Comparison of ENCODE assay signal across 20 cellular contexts in genomic region chr1:209229494-209230059, GRCh38.
A peak's percentile ranks its signal among the peaks of the same experiment; 100 is the strongest.
DNase-seq lines count a peak whose midpoint lies in the region; ATAC-seq, FAIRE-seq and TF ChIP-seq lines count a peak whose summit lies in the region.
"Had no signal": no experiment of that assay in that cellular context is flagged by ENCODE, and none has a peak within 500 bp of the region (broad histone marks: within the 10 kb centered on the region; RNA-seq: fewer than 3 reads in every experiment).

No MANE protein-coding gene starts in this region.

- H3K27me3 ChIP-seq in HepG2 (ENCODE audit: control insufficient read depth in 1 of 2, insufficient read depth in 2 of 2, low read length in 2 of 2) = no peaks in the 10 kb centered on the region
- H3K27me3 ChIP-seq in right lobe of liver = peaks cover 0 to 4% of the 10 kb centered on the region in 2 donors

- H3K4me3 ChIP-seq in HepG2 (replicated peaks in 1 of 3; ENCODE audit: insufficient read depth in 1 of 3, low read depth in 2 of 3, low read length in 3 of 3) = no peak overlapping the region
- H3K4me3 ChIP-seq in right lobe of liver = no peak overlapping the region
- H3K4me3 ChIP-seq: GM12878, GM23338, SK-N-MC had no signal

- in situ Hi-C loops in HepG2 (cut with HindIII; ENCODE audit: extremely low pct_ligation_motif_present, low pct_unique_long_range_greater_than_20kb) = no loop called here

- TF ChIP-seq EP300 in HepG2 (IDR thresholded peaks at IDR 0.05; ENCODE audit: low read depth in 2 of 2, low read length in 2 of 2) = no peak
- no peak for TF ChIP-seq EP300 in HepG2 (CRISPR knock-in tag; IDR thresholded peaks at IDR 0.05; ENCODE audit: borderline replicate concordance)

- H3K27ac Mint-ChIP-seq in type B pancreatic cell (peak overlapping the region; percentile 24), T-helper 17 cell (no peak overlapping the region)
- H3K27ac Mint-ChIP-seq: B cell; CD4-positive, CD25-positive, alpha-beta regulatory T cell; GM23338 had no signal

- H3K27ac ChIP-seq in HepG2 (ENCODE audit: extremely low read length, insufficient read depth, low read length) (no peak overlapping the region), right lobe of liver (no peak overlapping the region), epithelial cell of prostate (peak overlapping the region; percentile 45)
- H3K27ac ChIP-seq: SK-N-MC had no signal

- H3K36me3 Mint-ChIP-seq in type B pancreatic cell = peaks cover 4% of the 10 kb centered on the region
- peaks cover 2% of the 10 kb centered on the region for H3K36me3 Mint-ChIP-seq in T-helper 17 cell (ENCODE audit: low read depth)
- H3K36me3 Mint-ChIP-seq: CD4-positive, CD25-positive, alpha-beta regulatory T cell had no signal

- WGBS in HepG2 (ENCODE audit: low lambda C conversion rate) = 3% methylated on average over 3 of the region's 3 CpGs
- WGBS in right lobe of liver (ENCODE audit: insufficient coverage, low coverage, low lambda C conversion rate, missing lambda C conversion rate) = 58% methylated on average over 3 of the region's 3 CpGs

- H3K9ac ChIP-seq in HepG2 (ENCODE audit: insufficient read depth, low read depth, low read length) = no peak overlapping the region

- FAIRE-seq in HepG2 (lab: Jason Lieb, UNC) = no peak
- FAIRE-seq: GM12878 had no signal

- POLR2A ChIA-PET in HepG2 (lab: Yijun Ruan, JAX) = no interaction called here

- BruUV-seq in HepG2 (replicated peaks; lab: Mats Ljungman, UMichigan) = no TSS peak

- intact Hi-C loops in HepG2 (cut with micrococcal nuclease; ENCODE audit: unreplicated experiment) (no loop called here), right lobe of liver (cut with DNase I) (no loop called here)

- H3K27me3 Mint-ChIP-seq in type B pancreatic cell (no peaks in the 10 kb centered on the region), T-helper 17 cell (peaks cover 19% of the 10 kb centered on the region)
- H3K27me3 Mint-ChIP-seq: CD4-positive, CD25-positive, alpha-beta regulatory T cell had no signal

- H3K4me1 Mint-ChIP-seq in type B pancreatic cell (ENCODE audit: unreplicated experiment) (no peaks in the 10 kb centered on the region), T-helper 17 cell (no peaks in the 10 kb centered on the region)
- H3K4me1 Mint-ChIP-seq: B cell; CD4-positive, CD25-positive, alpha-beta regulatory T cell had no signal

- DNase-seq in HepG2 (ENCODE audit: low spot score) = no peak
- DNase-seq in right lobe of liver = no peak
- peak; percentile 34 for DNase-seq in NCI-H2171 (lab: John Stamatoyannopoulos, UW)
- DNase-seq in epithelial cell of prostate (ENCODE audit: low read depth, low spot score) = peak; percentile 86
- DNase-seq in type B pancreatic cell (ENCODE audit: extremely low spot score, unreplicated experiment) = no peak
- DNase-seq in germinal center (ENCODE audit: low spot score) = no peak
- no peak for DNase-seq in amniotic stem cell (lab: John Stamatoyannopoulos, UW)
- no peak for DNase-seq in T-helper 17 cell
- DNase-seq: CD4-positive, CD25-positive, alpha-beta regulatory T cell; GDM1; MM.1S; NCI-H1092 treated with DMSO at 0.1 percent for 48 hours; NCI-H187 treated with DMSO at 0.1 percent for 48 hours; NCI-H524 treated with DMSO at 0.1 percent for 48 hours; Right ventricle myocardium superior had no signal

- CTCF ChIA-PET in HepG2 (lab: Yijun Ruan, JAX; ENCODE audit: low intra/inter-chr PET ratio, low total read pairs) = no interaction called here

- no peaks in the 10 kb centered on the region for H3K36me3 ChIP-seq in HepG2 (replicated peaks in 1 of 2; ENCODE audit: control insufficient read depth in 1 of 2, insufficient read depth in 2 of 2, low read length in 2 of 2)
- no peaks in the 10 kb centered on the region for H3K36me3 ChIP-seq in right lobe of liver

- no peak for TF ChIP-seq POLR2A in HepG2 (IDR thresholded peaks at IDR 0.05; ENCODE audit: insufficient read depth in 1 of 2, low read depth in 2 of 2, low read length in 2 of 2)
- TF ChIP-seq POLR2A in right lobe of liver (IDR thresholded peaks at IDR 0.05) = no peak

- H3K9me3 ChIP-seq in HepG2 (ENCODE audit: low read length) = peaks cover 19% of the 10 kb centered on the region; the same call in 1 of the 2 replicates
- H3K9me3 ChIP-seq in right lobe of liver = no peaks in the 10 kb centered on the region
- no peaks in the 10 kb centered on the region for H3K9me3 ChIP-seq in T-helper 17 cell (ENCODE audit: control insufficient read depth, low read length, poor library complexity, severe bottlenecking)

- H2AFZ ChIP-seq in HepG2 (ENCODE audit: low read length) = no peak overlapping the region
- H2AFZ ChIP-seq: GM23338 had no signal

- H3K79me2 ChIP-seq in HepG2 (ENCODE audit: insufficient read depth, low read length) = no peaks in the 10 kb centered on the region

- H3K4me1 ChIP-seq in HepG2 (ENCODE audit: insufficient read depth, low read length) (no peaks in the 10 kb centered on the region), right lobe of liver (no peaks in the 10 kb centered on the region)

- no peak for TF ChIP-seq RAD21 in HepG2 (CRISPR knock-in tag; IDR thresholded peaks at IDR 0.05)

- no peak overlapping the region for H3K4me2 ChIP-seq in HepG2 (ENCODE audit: low read depth, low read length)
- H3K4me2 ChIP-seq: GM23338 had no signal

- H3K4me3 Mint-ChIP-seq in type B pancreatic cell (peak overlapping the region; percentile 6), T-helper 17 cell (no peak overlapping the region)
- H3K4me3 Mint-ChIP-seq: B cell; CD4-positive, CD25-positive, alpha-beta regulatory T cell; GM23338 had no signal

- ATAC-seq in HepG2 (no peak), right lobe of liver (no peak), T-helper 17 cell (no peak)
- ATAC-seq: GM12878, GM23338, Panc1 had no signal

- no peak for TF ChIP-seq CTCF in HepG2 (CRISPR knock-in tag; IDR thresholded peaks at IDR 0.05)
- TF ChIP-seq CTCF in right lobe of liver (IDR thresholded peaks at IDR 0.05) = no peak
- no peak for TF ChIP-seq CTCF in type B pancreatic cell (conservative IDR thresholded peaks at IDR 0.05)

- H4K20me1 ChIP-seq in HepG2 (ENCODE audit: insufficient read depth, low read length) = no peaks in the 10 kb centered on the region

- H3K9me3 Mint-ChIP-seq in type B pancreatic cell = peaks cover 10% of the 10 kb centered on the region

TF ChIP-seq in HepG2, 621 proteins besides CTCF, POLR2A, EP300 and RAD21:
- peak; percentile 72 for TF ChIP-seq MAFF (IDR thresholded peaks at IDR 0.05; ENCODE audit: low read depth, low read length)
- no peak for TF ChIP-seq SSRP1 (CRISPR knock-in tag; IDR thresholded peaks at IDR 0.05)
- TF ChIP-seq MAFK (conservative IDR thresholded peaks at IDR 0.05 in 1 of 2, IDR thresholded peaks at IDR 0.05 in 1 of 2; ENCODE audit: low read length in 2 of 2) = peak; percentile 71 to 85
- TF ChIP-seq SP1 (IDR thresholded peaks at IDR 0.05) = no peak
- no peak for TF ChIP-seq SP1 (CRISPR knock-in tag; IDR thresholded peaks at IDR 0.05)

Comparison
In these comparisons a context has a peak if more than half of its experiments do, and no peak if none do; other contexts are left out.
1. DNase-seq: peak in NCI-H2171 (single experiment) and epithelial cell of prostate (single experiment); none in HepG2 (single experiment), right lobe of liver (0 of 3), type B pancreatic cell (single experiment), germinal center (single experiment), amniotic stem cell (single experiment) and T-helper 17 cell (0 of 3).